Comparison of ENCODE assay signal across 11 cellular contexts in the genomic region with DNA sequence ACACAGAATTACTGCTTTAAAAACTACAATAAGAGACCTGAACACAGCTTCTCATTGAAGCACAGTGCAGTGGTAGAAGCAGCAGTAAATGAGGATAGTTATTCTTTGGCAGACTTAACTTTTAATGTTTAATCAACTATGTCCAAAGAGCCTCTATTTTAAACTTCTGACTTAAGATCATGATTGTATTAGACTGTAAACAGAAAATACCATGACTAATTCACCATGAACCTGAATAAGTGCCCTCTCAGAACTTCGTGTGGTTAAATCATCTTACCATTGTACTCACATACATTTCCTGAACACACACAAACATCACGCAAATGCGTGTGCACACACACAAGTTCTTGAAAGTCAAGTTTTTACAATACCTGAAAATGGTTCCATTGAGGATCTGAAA. TPM values are rescaled to one million over a fixed set of nuclear protein-coding genes. Genes with fewer than 3 reads are reported as not detected.
DNase-seq lines count a peak whose midpoint lies in the region; ATAC-seq and TF ChIP-seq lines count a peak whose summit lies in the region.
"Had no signal": no experiment of that assay in that cellular context is flagged by ENCODE, and none has a peak within 500 bp of the region (broad histone marks: within the 10 kb centered on the region; RNA-seq: fewer than 3 reads in every experiment).

No MANE protein-coding gene starts in this region.

- peak overlapping the region; percentile 63 for H3K4me3 Mint-ChIP-seq in Calu3 (ENCODE audit: low read depth, unreplicated experiment)
- H3K4me3 Mint-ChIP-seq in T-helper 1 cell treated with Interleukin-12 subunit alpha and Interleukin-12 subunit beta and Interleukin-4 antibody, amounts not matched to agents 30 μg/mL and 1 μg/mL, for 36 hours, result peak overlapping the region; percentile 32

- DNase-seq in Calu3 (no peak), left lobe of liver (ENCODE audit: low spot score) (no peak), hepatic stellate cell (ENCODE audit: low spot score) (no peak), UCSD-AML1 (lab: John Stamatoyannopoulos, UW; ENCODE audit: unreplicated experiment) (no peak), NCI-H82 (lab: John Stamatoyannopoulos, UW) (no peak)
- DNase-seq: hypothalamus, NCI-H1105 treated with DMSO at 0.1 percent for 48 hours had no signal

- no peaks in the 10 kb centered on the region for H3K27me3 Mint-ChIP-seq in Calu3 (ENCODE audit: unreplicated experiment)
- H3K27me3 Mint-ChIP-seq in T-helper 1 cell treated with Interleukin-12 subunit alpha and Interleukin-12 subunit beta and Interleukin-4 antibody, amounts not matched to agents 30 μg/mL and 1 μg/mL, for 36 hours (ENCODE audit: low read depth), result no peaks in the 10 kb centered on the region

- ATAC-seq in GM21423 (IDR thresholded peaks at IDR 0.05; ENCODE audit: unreplicated experiment) (peak; percentile 58), left lobe of liver (peak; percentile 47), HG03520 (IDR thresholded peaks at IDR 0.05; ENCODE audit: unreplicated experiment) (no peak)

- no peak for TF ChIP-seq CTCF in Calu3 (IDR thresholded peaks at IDR 0.05; ENCODE audit: unreplicated experiment)

- peaks cover 9% of the 10 kb centered on the region for H3K36me3 Mint-ChIP-seq in Calu3 (ENCODE audit: insufficient read depth, unreplicated experiment)
- H3K36me3 Mint-ChIP-seq in T-helper 1 cell treated with Interleukin-12 subunit alpha and Interleukin-12 subunit beta and Interleukin-4 antibody, amounts not matched to agents 30 μg/mL and 1 μg/mL, for 36 hours (ENCODE audit: low read depth), result peaks cover 21% of the 10 kb centered on the region

- H3K4me1 Mint-ChIP-seq in Calu3 (ENCODE audit: low read depth, unreplicated experiment), result peaks cover 38% of the 10 kb centered on the region
- peaks cover 25% of the 10 kb centered on the region for H3K4me1 Mint-ChIP-seq in T-helper 1 cell treated with Interleukin-12 subunit alpha and Interleukin-12 subunit beta and Interleukin-4 antibody, amounts not matched to agents 30 μg/mL and 1 μg/mL, for 36 hours (ENCODE audit: low read depth)

- no TSS peak for BruUV-seq in Calu3 (replicated peaks; lab: Mats Ljungman, UMichigan)

- CTCF ChIA-PET in Calu3 (lab: Charles Lee), result interaction anchor here (0.6 to 1.0 kb wide), 2 partner anchors 14 to 1676 kb away, joined by 3 to 6 read pairs; a partner anchor contains a TSS

- H3K27ac Mint-ChIP-seq in Calu3 (ENCODE audit: unreplicated experiment), result peak overlapping the region; percentile 83
- H3K27ac Mint-ChIP-seq in T-helper 1 cell treated with Interleukin-12 subunit alpha and Interleukin-12 subunit beta and Interleukin-4 antibody, amounts not matched to agents 30 μg/mL and 1 μg/mL, for 36 hours, result peak overlapping the region; percentile 41
- H3K27ac Mint-ChIP-seq: activated naive CD4-positive, alpha-beta T cell treated with anti-CD3 and anti-CD28 coated beads, Interleukin-2, amount 50 U/mL, for 72 hours had no signal

- intact Hi-C loops in Calu3 (cut with micrococcal nuclease; ENCODE audit: unreplicated experiment), result loop anchor here (2.0 kb wide), 1 partner anchor 34 kb away; no protein-coding TSS in a partner anchor

- no peaks in the 10 kb centered on the region for H3K9me3 Mint-ChIP-seq in Calu3 (ENCODE audit: low read depth, unreplicated experiment)
- H3K9me3 Mint-ChIP-seq in T-helper 1 cell treated with Interleukin-12 subunit alpha and Interleukin-12 subunit beta and Interleukin-4 antibody, amounts not matched to agents 30 μg/mL and 1 μg/mL, for 36 hours, result no peaks in the 10 kb centered on the region
- H3K9me3 Mint-ChIP-seq: activated naive CD4-positive, alpha-beta T cell treated with anti-CD3 and anti-CD28 coated beads, Interleukin-2, amount 50 U/mL, for 72 hours had no signal

RNA-seq across cellular contexts. Expression of a gene that starts 13.9 kb away (rescaled TPM):
- total RNA-seq in Calu3 (2022) (19.6 and 27.1 TPM in 2 replicates), left lobe of liver (1.3 TPM)
